Comparison of ENCODE assay signal across 23 cellular contexts in the genomic region with DNA sequence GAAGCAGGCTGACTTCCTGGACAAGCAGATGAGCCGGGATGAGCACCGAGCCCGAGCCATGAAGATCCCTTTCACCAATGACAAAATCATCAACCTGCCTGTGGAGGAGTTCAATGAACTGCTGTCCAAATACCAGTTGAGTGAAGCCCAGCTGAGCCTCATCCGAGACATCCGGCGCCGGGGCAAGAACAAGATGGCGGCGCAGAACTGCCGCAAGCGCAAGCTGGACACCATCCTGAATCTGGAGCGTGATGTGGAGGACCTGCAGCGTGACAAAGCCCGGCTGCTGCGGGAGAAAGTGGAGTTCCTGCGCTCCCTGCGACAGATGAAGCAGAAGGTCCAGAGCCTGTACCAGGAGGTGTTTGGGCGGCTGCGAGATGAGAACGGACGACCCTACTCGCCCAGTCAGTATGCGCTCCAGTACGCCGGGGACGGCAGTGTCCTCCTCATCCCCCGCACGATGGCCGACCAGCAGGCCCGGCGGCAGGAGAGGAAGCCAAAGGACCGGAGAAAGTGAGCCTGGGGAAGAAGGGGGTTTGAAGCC. TPM values are rescaled to one million over a fixed set of nuclear protein-coding genes. Genes with fewer than 3 reads are reported as not detected.
DNase-seq lines count a peak whose midpoint lies in the region; ATAC-seq and TF ChIP-seq lines count a peak whose summit lies in the region.
"Had no signal": no experiment of that assay in that cellular context is flagged by ENCODE, and none has a peak within 500 bp of the region (broad histone marks: within the 10 kb centered on the region; RNA-seq: fewer than 3 reads in every experiment).

No MANE protein-coding gene starts in this region.

- DNase-seq in activated CD4-positive, alpha-beta T cell treated with anti-CD3 and anti-CD28 coated beads, Interleukin-2, amount 10 ng/mL, durations not matched to agents 24 days and 14 days = no peak
- DNase-seq in activated CD4-positive, alpha-beta T cell treated with anti-CD3 and anti-CD28 coated beads for 4 hours = no peak
- no peak for DNase-seq in HFFc6
- DNase-seq in central memory CD8-positive, alpha-beta T cell (ENCODE audit: low spot score in 2 of 2) = no peak
- DNase-seq in sciatic nerve (ENCODE audit: low spot score) = peak; percentile 54
- no peak for DNase-seq in activated CD8-positive, alpha-beta memory T cell treated with anti-CD3 and anti-CD28 coated beads for 24 hours
- no peak for DNase-seq in DMS153 treated with DMSO at 0.1 percent for 48 hours (lab: John Stamatoyannopoulos, UW; ENCODE audit: unreplicated experiment)
- no peak for DNase-seq in aorta
- DNase-seq: 8988T; activated CD8-positive, alpha-beta memory T cell treated with anti-CD3 and anti-CD28 coated beads, Interleukin-2, amount 50 U/mL, for 4 hours; activated naive CD4-positive, alpha-beta T cell treated with anti-CD3 and anti-CD28 coated beads, Interleukin-2, amount 10 ng/mL, durations not matched to agents 7 days and 5 days; DMS153; mucosa of descending colon; NCI-H1417 treated with DMSO at 0.1 percent for 48 hours; NCI-H2171; NCI-H82; occipital lobe; stimulated activated CD4-positive, alpha-beta T cell treated with anti-CD3 and anti-CD28 coated beads, Interleukin-4, amount 100 ng/mL, for 1 hour had no signal

- no peak for ATAC-seq in central memory CD8-positive, alpha-beta T cell (replicated peaks; ENCODE audit: extremely low read depth, poor library complexity, severe bottlenecking)
- ATAC-seq in sciatic nerve = no peak
- ATAC-seq in aorta (ENCODE audit: low FRiP score) = no peak
- ATAC-seq: esophagus mucosa, mucosa of descending colon had no signal

- no peak overlapping the region for H3K4me3 ChIP-seq in aorta (ENCODE audit: low read length in 2 of 2)
- H3K4me3 ChIP-seq: mucosa of descending colon, SJSA1, thoracic aorta had no signal

- H3K4me3 Mint-ChIP-seq in activated CD4-positive, alpha-beta T cell treated with anti-CD3 and anti-CD28 coated beads, Interleukin-2, amount 10 ng/mL, durations not matched to agents 24 days and 14 days = no peak overlapping the region
- H3K4me3 Mint-ChIP-seq in HFFc6 = no peak overlapping the region; the same call in 1 of the 2 replicates
- no peak overlapping the region for H3K4me3 Mint-ChIP-seq in central memory CD8-positive, alpha-beta T cell
- H3K4me3 Mint-ChIP-seq: activated naive CD4-positive, alpha-beta T cell treated with anti-CD3 and anti-CD28 coated beads, Interleukin-2, amount 10 ng/mL, durations not matched to agents 7 days and 5 days; T-helper 2 cell treated with Interferon-gamma antibody and Interleukin-4, amounts not matched to agents 5 μg/mL and 100 μg/mL, for 36 hours had no signal

- H3K4me1 Mint-ChIP-seq in activated CD4-positive, alpha-beta T cell treated with anti-CD3 and anti-CD28 coated beads, Interleukin-2, amount 10 ng/mL, durations not matched to agents 24 days and 14 days = peaks cover 24% of the 10 kb centered on the region
- H3K4me1 Mint-ChIP-seq in HFFc6 (ENCODE audit: low read depth) = peaks cover 43% of the 10 kb centered on the region
- H3K4me1 Mint-ChIP-seq in central memory CD8-positive, alpha-beta T cell = peaks cover 27% of the 10 kb centered on the region

- 92% methylated on average over 32 of the region's 32 CpGs for WGBS in aorta, 2 donors

- H3K4me1 ChIP-seq in aorta (ENCODE audit: control insufficient read depth in 1 of 2, insufficient read depth in 2 of 2, low read length in 2 of 2) = no peaks in the 10 kb centered on the region

- peak overlapping the region; percentile 15 for H3K27ac Mint-ChIP-seq in activated CD4-positive, alpha-beta T cell treated with anti-CD3 and anti-CD28 coated beads, Interleukin-2, amount 10 ng/mL, durations not matched to agents 24 days and 14 days
- peak overlapping the region; percentile 38 for H3K27ac Mint-ChIP-seq in HFFc6
- H3K27ac Mint-ChIP-seq in central memory CD8-positive, alpha-beta T cell (ENCODE audit: low read depth) = peak overlapping the region; percentile 68
- H3K27ac Mint-ChIP-seq: activated naive CD4-positive, alpha-beta T cell treated with anti-CD3 and anti-CD28 coated beads, Interleukin-2, amount 10 ng/mL, durations not matched to agents 7 days and 5 days had no signal

- no peaks in the 10 kb centered on the region for H3K9me3 Mint-ChIP-seq in activated CD4-positive, alpha-beta T cell treated with anti-CD3 and anti-CD28 coated beads, Interleukin-2, amount 10 ng/mL, durations not matched to agents 24 days and 14 days
- no peaks in the 10 kb centered on the region for H3K9me3 Mint-ChIP-seq in HFFc6
- H3K9me3 Mint-ChIP-seq in central memory CD8-positive, alpha-beta T cell = no peaks in the 10 kb centered on the region
- H3K9me3 Mint-ChIP-seq: activated naive CD4-positive, alpha-beta T cell treated with anti-CD3 and anti-CD28 coated beads, Interleukin-2, amount 10 ng/mL, durations not matched to agents 7 days and 5 days; T-helper 2 cell treated with Interferon-gamma antibody and Interleukin-4, amounts not matched to agents 5 μg/mL and 100 μg/mL, for 36 hours had no signal

- no peak overlapping the region for H3K27ac ChIP-seq in aorta (ENCODE audit: low read depth in 1 of 2, low read length in 2 of 2)
- H3K27ac ChIP-seq: C4-2B, SJSA1, thoracic aorta had no signal

- H3K27me3 ChIP-seq in aorta (ENCODE audit: control insufficient read depth in 1 of 2, insufficient read depth in 2 of 2, low read length in 1 of 2) = no peaks in the 10 kb centered on the region
- H3K27me3 ChIP-seq: SJSA1 had no signal

- peaks cover 0 to 17% of the 10 kb centered on the region in 2 donors for H3K36me3 ChIP-seq in aorta (ENCODE audit: control insufficient read depth in 1 of 2, insufficient read depth in 2 of 2, low read length in 1 of 2)

- no peak for TF ChIP-seq CTCF in HFFc6 (IDR thresholded peaks at IDR 0.05)

- no peaks in the 10 kb centered on the region for H3K27me3 Mint-ChIP-seq in activated CD4-positive, alpha-beta T cell treated with anti-CD3 and anti-CD28 coated beads, Interleukin-2, amount 10 ng/mL, durations not matched to agents 24 days and 14 days
- peaks cover 6% of the 10 kb centered on the region for H3K27me3 Mint-ChIP-seq in HFFc6 (ENCODE audit: insufficient read depth)
- no peaks in the 10 kb centered on the region for H3K27me3 Mint-ChIP-seq in central memory CD8-positive, alpha-beta T cell
- H3K27me3 Mint-ChIP-seq: activated naive CD4-positive, alpha-beta T cell treated with anti-CD3 and anti-CD28 coated beads, Interleukin-2, amount 10 ng/mL, durations not matched to agents 7 days and 5 days had no signal

- intact Hi-C loops in activated CD4-positive, alpha-beta T cell treated with anti-CD3 and anti-CD28 coated beads, Interleukin-2, amount 10 ng/mL, durations not matched to agents 24 days and 14 days (cut with micrococcal nuclease) = no loop called here
- intact Hi-C loops in sciatic nerve (cut with DNase I) = no loop called here
- intact Hi-C loops in aorta (cut with DNase I) = no loop called here

- H3K36me3 Mint-ChIP-seq in activated CD4-positive, alpha-beta T cell treated with anti-CD3 and anti-CD28 coated beads, Interleukin-2, amount 10 ng/mL, durations not matched to agents 24 days and 14 days (ENCODE audit: low read depth) = peaks cover 74% of the 10 kb centered on the region
- peaks cover 45% of the 10 kb centered on the region for H3K36me3 Mint-ChIP-seq in HFFc6 (ENCODE audit: low read depth)
- H3K36me3 Mint-ChIP-seq in central memory CD8-positive, alpha-beta T cell (ENCODE audit: insufficient read depth) = peaks cover 34% of the 10 kb centered on the region

- no peaks in the 10 kb centered on the region for H3K9me3 ChIP-seq in aorta (ENCODE audit: control insufficient read depth, low read length)
- H3K9me3 ChIP-seq: mucosa of descending colon, SJSA1, thoracic aorta had no signal

RNA-seq across cellular contexts. Expression of a gene that starts 11.0 kb away (rescaled TPM):
- 85.2 and 93.1 TPM in 2 replicates for total RNA-seq in activated CD4-positive, alpha-beta T cell treated with anti-CD3 and anti-CD28 coated beads, Interleukin-2, amount 10 ng/mL, durations not matched to agents 24 days and 14 days
- total RNA-seq in HFFc6 (2021; fragmentation: NEBNext Ultra II Directional; extraction: Animal tissue kit (Norgen Biotek cat#: 25700)) = 100 to 1,000 TPM; 181 to 207 (median 193) TPM
- total RNA-seq in sciatic nerve (287 TPM), aorta (100 to 1,000 TPM; 161 to 250 TPM)
- 10 to 100 TPM; 80.6 to 83.3 TPM for polyA plus RNA-seq in aorta

RNA-seq across cellular contexts. Expression of a gene that starts 21.6 kb away (rescaled TPM):
- total RNA-seq in activated CD4-positive, alpha-beta T cell treated with anti-CD3 and anti-CD28 coated beads, Interleukin-2, amount 10 ng/mL, durations not matched to agents 24 days and 14 days = 4.4 and 4.5 TPM in 2 replicates
- total RNA-seq in HFFc6 (2021; fragmentation: NEBNext Ultra II Directional; extraction: Animal tissue kit (Norgen Biotek cat#: 25700)) = 100 to 1,000 TPM; 209 to 260 (median 211) TPM
- 72.7 TPM for total RNA-seq in sciatic nerve
- total RNA-seq in aorta = 10 to 100 TPM; 59.9 to 84.2 TPM
- polyA plus RNA-seq in aorta = 100 to 1,000 TPM; 104 to 108 TPM

RNA-seq across cellular contexts. Expression of a gene that starts 42.1 kb away (rescaled TPM):
- 61.3 and 64.6 TPM in 2 replicates for total RNA-seq in activated CD4-positive, alpha-beta T cell treated with anti-CD3 and anti-CD28 coated beads, Interleukin-2, amount 10 ng/mL, durations not matched to agents 24 days and 14 days
- total RNA-seq in HFFc6 (2021; fragmentation: NEBNext Ultra II Directional; extraction: Animal tissue kit (Norgen Biotek cat#: 25700)) = 10 to 100 TPM; 62.2 to 82.1 (median 74.0) TPM
- total RNA-seq in sciatic nerve (53.0 TPM), aorta (10 to 100 TPM; 45.6 to 81.1 TPM)
- 10 to 100 TPM; 33.3 to 52.3 TPM for polyA plus RNA-seq in aorta

RNA-seq across cellular contexts. Expression of a gene that starts 48.4 kb away (rescaled TPM):
- total RNA-seq in activated CD4-positive, alpha-beta T cell treated with anti-CD3 and anti-CD28 coated beads, Interleukin-2, amount 10 ng/mL, durations not matched to agents 24 days and 14 days = 33.3 and 34.9 TPM in 2 replicates
- 10 to 100 TPM; 16.5 to 21.9 (median 19.6) TPM for total RNA-seq in HFFc6 (2021; fragmentation: NEBNext Ultra II Directional; extraction: Animal tissue kit (Norgen Biotek cat#: 25700))
- total RNA-seq in sciatic nerve (18.5 TPM), aorta (10 to 100 TPM; 17.4 to 18.8 TPM)
- 10 to 100 TPM; 11.7 to 17.2 TPM for polyA plus RNA-seq in aorta

Comparison
In these comparisons a context has a peak if more than half of its experiments do, and no peak if none do; other contexts are left out.
1. H3K27ac Mint-ChIP-seq: peak in every context shown above with its lines; median percentile 68 in central memory CD8-positive, alpha-beta T cell; 38 in HFFc6; 15 in activated CD4-positive, alpha-beta T cell treated with anti-CD3 and anti-CD28 coated beads, Interleukin-2, amount 10 ng/mL, durations not matched to agents 24 days and 14 days.
2. RNA of a gene that starts 21.6 kb away (total RNA-seq): 209 to 260 TPM in HFFc6, 59.9 to 84.2 TPM in aorta and 72.7 TPM in sciatic nerve (single experiment); 4.4 to 4.5 TPM in activated CD4-positive, alpha-beta T cell treated with anti-CD3 and anti-CD28 coated beads, Interleukin-2, amount 10 ng/mL, durations not matched to agents 24 days and 14 days; every median in the first group is over 10 times any median in the second.